In genomic region chr7:101094791-101095375, GRCh38 we compare ENCODE assay signal across 8 cellular contexts. TPM values are rescaled to one million over a fixed set of nuclear protein-coding genes. Genes with fewer than 3 reads are reported as not detected.
DNase-seq lines count a peak whose midpoint lies in the region; ATAC-seq, FAIRE-seq and TF ChIP-seq lines count a peak whose summit lies in the region.

No MANE protein-coding gene starts in this region.

- no peaks in the 10 kb centered on the region for H3K9me2 ChIP-seq in OCI-LY1 (ENCODE audit: low read depth, low read length)

- DNase-seq in activated CD8-positive, alpha-beta memory T cell treated with anti-CD3 and anti-CD28 coated beads, Interleukin-2, amount 10 ng/mL, durations not matched to agents 7 days and 5 days: no peak
- DNase-seq in activated CD8-positive, alpha-beta memory T cell treated with anti-CD3 and anti-CD28 coated beads, Interleukin-2, amount 50 U/mL, for 4 hours: no peak
- DNase-seq in cardiac fibroblast (ENCODE audit: low read depth in 2 of 2): peak; percentile 77 to 89
- peak; percentile 55 for DNase-seq in lower lobe of right lung
- DNase-seq in urothelium cell line (ENCODE audit: low spot score): peak; percentile 73
- DNase-seq in GDM1 (lab: John Stamatoyannopoulos, UW): no peak
- DNase-seq in COR-L47 (lab: John Stamatoyannopoulos, UW): no peak

- H3K9ac ChIP-seq in OCI-LY1 (ENCODE audit: low read length): no peak overlapping the region

- H2AFZ ChIP-seq in OCI-LY1 (ENCODE audit: low read length): no peak overlapping the region

- H3K9me3 Mint-ChIP-seq in activated CD8-positive, alpha-beta memory T cell treated with anti-CD3 and anti-CD28 coated beads, Interleukin-2, amount 10 ng/mL, durations not matched to agents 7 days and 5 days (ENCODE audit: low read depth): no peaks in the 10 kb centered on the region

- H3K27me3 Mint-ChIP-seq in activated CD8-positive, alpha-beta memory T cell treated with anti-CD3 and anti-CD28 coated beads, Interleukin-2, amount 10 ng/mL, durations not matched to agents 7 days and 5 days: peaks cover 6% of the 10 kb centered on the region

- H3K27ac Mint-ChIP-seq in activated CD8-positive, alpha-beta memory T cell treated with anti-CD3 and anti-CD28 coated beads, Interleukin-2, amount 10 ng/mL, durations not matched to agents 7 days and 5 days: no peak overlapping the region

- H3K36me3 Mint-ChIP-seq in activated CD8-positive, alpha-beta memory T cell treated with anti-CD3 and anti-CD28 coated beads, Interleukin-2, amount 10 ng/mL, durations not matched to agents 7 days and 5 days: peaks cover 12% of the 10 kb centered on the region

- peak; percentile 30 for ATAC-seq in activated CD8-positive, alpha-beta memory T cell treated with anti-CD3 and anti-CD28 coated beads, Interleukin-2, amount 10 ng/mL, durations not matched to agents 7 days and 5 days
- ATAC-seq in lower lobe of right lung: peak; percentile 55 to 75

- intact Hi-C loops in lower lobe of right lung (cut with DNase I): loop anchor here (5.0 kb wide), 1 partner anchor 42 kb away; no protein-coding TSS in a partner anchor

- H3K4me1 Mint-ChIP-seq in activated CD8-positive, alpha-beta memory T cell treated with anti-CD3 and anti-CD28 coated beads, Interleukin-2, amount 10 ng/mL, durations not matched to agents 7 days and 5 days: peaks cover 13% of the 10 kb centered on the region

- CTCF ChIA-PET in activated CD8-positive, alpha-beta memory T cell treated with anti-CD3 and anti-CD28 coated beads, Interleukin-2, amount 10 ng/mL, durations not matched to agents 7 days and 5 days (lab: Charles Lee): interaction anchor here (0.6 to 2.1 kb wide), 4 partner anchors 23 to 145 kb away, joined by 3 to 6 read pairs (median 4); partner anchors contain the start of gene MUC3A

- FAIRE-seq in urothelium cell line (lab: Jason Lieb, UNC): peak; percentile 84

- H3K4me2 ChIP-seq in OCI-LY1 (ENCODE audit: low read length): no peak overlapping the region

- H4K20me1 ChIP-seq in OCI-LY1 (ENCODE audit: insufficient read depth, low read length): no peaks in the 10 kb centered on the region

- H3K9me3 ChIP-seq in OCI-LY1 (ENCODE audit: low read length) (no peaks in the 10 kb centered on the region), lower lobe of right lung (no peaks in the 10 kb centered on the region)

- H3K4me1 ChIP-seq in OCI-LY1 (ENCODE audit: insufficient read depth, low read length, severe bottlenecking) (no peaks in the 10 kb centered on the region), lower lobe of right lung (peaks cover 27% of the 10 kb centered on the region)

- no peaks in the 10 kb centered on the region for H3K79me2 ChIP-seq in OCI-LY1 (ENCODE audit: insufficient read depth, low read length)

- no peak overlapping the region for H3K4me3 Mint-ChIP-seq in activated CD8-positive, alpha-beta memory T cell treated with anti-CD3 and anti-CD28 coated beads, Interleukin-2, amount 10 ng/mL, durations not matched to agents 7 days and 5 days

- H3K27me3 ChIP-seq in OCI-LY1 (ENCODE audit: insufficient read depth, low read length) (no peaks in the 10 kb centered on the region; the same call in 1 of the 2 replicates), lower lobe of right lung (ENCODE audit: low read depth) (no peaks in the 10 kb centered on the region)

- peak; percentile 80 for TF ChIP-seq CTCF in OCI-LY1 (IDR thresholded peaks at IDR 0.05; ENCODE audit: low read length)
- peak; percentile 86 for TF ChIP-seq CTCF in cardiac fibroblast (IDR thresholded peaks at IDR 0.05; ENCODE audit: low read depth, low read length)
- TF ChIP-seq CTCF in lower lobe of right lung (IDR thresholded peaks at IDR 0.05): peak; percentile 70

- no peak overlapping the region for H3K27ac ChIP-seq in OCI-LY1 (ENCODE audit: low read depth, low read length, poor library complexity, severe bottlenecking)
- no peak overlapping the region for H3K27ac ChIP-seq in lower lobe of right lung

- H3K36me3 ChIP-seq in OCI-LY1 (ENCODE audit: insufficient read depth, low read length): peaks cover 11% of the 10 kb centered on the region
- peaks cover 12% of the 10 kb centered on the region for H3K36me3 ChIP-seq in lower lobe of right lung

- no peak overlapping the region for H3K4me3 ChIP-seq in OCI-LY1 (ENCODE audit: low read depth, low read length, poor library complexity, severe bottlenecking)
- H3K4me3 ChIP-seq in cardiac fibroblast (replicated peaks in 1 of 2; ENCODE audit: low read depth in 2 of 2, low read length in 2 of 2): peak overlapping the region in 1 of 2 donors; percentile 20
- no peak overlapping the region for H3K4me3 ChIP-seq in lower lobe of right lung

- no peaks in the 10 kb centered on the region for H3F3A ChIP-seq in OCI-LY1 (ENCODE audit: insufficient read depth, low read length)

RNA-seq across cellular contexts. Expression of gene TRIM56, which starts 9.6 kb away (rescaled TPM):
- 100 to 1,000 TPM in 1 of 2 experiments, 10 to 100 TPM in 1; 68.2 to 110 TPM for total RNA-seq in activated CD8-positive, alpha-beta memory T cell treated with anti-CD3 and anti-CD28 coated beads, Interleukin-2, amount 10 ng/mL, durations not matched to agents 7 days and 5 days
- total RNA-seq in lower lobe of right lung: 61.9 TPM

RNA-seq across cellular contexts. Expression of gene SERPINE1, which starts 32.0 kb away (rescaled TPM):
- 1 to 10 TPM in 1 of 2 experiments, under 1 TPM in 1; 0.29 to 1.2 TPM for total RNA-seq in activated CD8-positive, alpha-beta memory T cell treated with anti-CD3 and anti-CD28 coated beads, Interleukin-2, amount 10 ng/mL, durations not matched to agents 7 days and 5 days
- total RNA-seq in lower lobe of right lung: 15.4 TPM

RNA-seq across cellular contexts. Expression of gene AP1S1, which starts 59.4 kb away (rescaled TPM):
- total RNA-seq in activated CD8-positive, alpha-beta memory T cell treated with anti-CD3 and anti-CD28 coated beads, Interleukin-2, amount 10 ng/mL, durations not matched to agents 7 days and 5 days: 10 to 100 TPM; 49.9 to 51.7 TPM
- total RNA-seq in lower lobe of right lung: 28.4 TPM

Comparison
In these comparisons a context has a peak if more than half of its experiments do, and no peak if none do; other contexts are left out.
1. DNase-seq: peak in cardiac fibroblast (2 of 2), lower lobe of right lung (single experiment) and urothelium cell line (single experiment); none in activated CD8-positive, alpha-beta memory T cell treated with anti-CD3 and anti-CD28 coated beads, Interleukin-2, amount 10 ng/mL, durations not matched to agents 7 days and 5 days (single experiment), activated CD8-positive, alpha-beta memory T cell treated with anti-CD3 and anti-CD28 coated beads, Interleukin-2, amount 50 U/mL, for 4 hours (single experiment), GDM1 (single experiment) and COR-L47 (single experiment).
2. Peak in every context shown above with its lines, with median percentiles within 50 percentile points of each other: CTCF ChIP-seq.